Comparison of ENCODE assay signal across 1 cellular context in genomic region chr1:206468571-206468970, GRCh38.
TF ChIP-seq lines count a peak whose summit lies in the region.

No MANE protein-coding gene starts in this region.

TF ChIP-seq in K562, 482 proteins besides CTCF, POLR2A, EP300 and RAD21:
- TF ChIP-seq CTCFL (IDR thresholded peaks at IDR 0.05; ENCODE audit: borderline replicate concordance, insufficient read depth, low read depth, low read length, poor library complexity, severe bottlenecking), result peak; percentile 47
- TF ChIP-seq PTRF (tag; IDR thresholded peaks at IDR 0.05), result no peak
TF ChIP-seq in K562: peak in this region for 1.
